19 cellular contexts compared by ENCODE assay signal in genomic region chr16:85191341-85191965, GRCh38.
A peak's percentile ranks its signal among the peaks of the same experiment; 100 is the strongest.
DNase-seq lines count a peak whose midpoint lies in the region; ATAC-seq and TF ChIP-seq lines count a peak whose summit lies in the region.
"Had no signal": no experiment of that assay in that cellular context is flagged by ENCODE, and none has a peak within 500 bp of the region (broad histone marks: within the 10 kb centered on the region; RNA-seq: fewer than 3 reads in every experiment).

No MANE protein-coding gene starts in this region.

- intact Hi-C loops in Right ventricle myocardium superior (cut with DNase I) (no loop called here), PC-9 (cut with micrococcal nuclease; ENCODE audit: unreplicated experiment) (no loop called here)

- no peaks in the 10 kb centered on the region; the same call in 1 of the 2 replicates for H3F3A ChIP-seq in GM23338 (replicated peaks; ENCODE audit: low read depth)
- no peaks in the 10 kb centered on the region; the same call in none of the 2 replicates for H3F3A ChIP-seq in PC-9 (ENCODE audit: insufficient read depth, low read depth)

- H3K9me3 Mint-ChIP-seq in GM23338 (no peaks in the 10 kb centered on the region), glutamatergic neuron (ENCODE audit: unreplicated experiment) (peaks cover 4% of the 10 kb centered on the region)
- H3K9me3 Mint-ChIP-seq: H9, HFFc6 had no signal

- no TSS peak for BruUV-seq in PC-9 (replicated peaks; lab: Mats Ljungman, UMichigan)

- peak; percentile 31 for DNase-seq in Right ventricle myocardium superior
- DNase-seq in right atrium auricular region (ENCODE audit: low spot score): no peak
- DNase-seq in GM23338 (ENCODE audit: low spot score): no peak
- no peak for DNase-seq in SJCRH30
- no peak for DNase-seq in glutamatergic neuron
- no peak for DNase-seq in activated CD8-positive, alpha-beta memory T cell treated with anti-CD3 and anti-CD28 coated beads, Interleukin-2, amount 50 U/mL, for 48 hours
- DNase-seq in PC-9: no peak
- DNase-seq in inferior parietal cortex (ENCODE audit: extremely low spot score): no peak
- DNase-seq: Caco-2; CD4-positive, CD25-positive, alpha-beta regulatory T cell; CD8-positive, alpha-beta T cell; DND-41; H9; HFFc6 had no signal

- H3K4me3 Mint-ChIP-seq in GM23338: no peak overlapping the region
- H3K4me3 Mint-ChIP-seq in glutamatergic neuron (ENCODE audit: unreplicated experiment): no peak overlapping the region
- H3K4me3 Mint-ChIP-seq: B cell; CD4-positive, CD25-positive, alpha-beta regulatory T cell; CD8-positive, alpha-beta T cell; H9; HFFc6 had no signal

- CTCF ChIA-PET in PC-9 (lab: Charles Lee): no interaction called here

- H3K27ac ChIP-seq in right atrium auricular region: no peak overlapping the region
- H3K27ac ChIP-seq in GM23338 (ENCODE audit: low read depth): 0 out of 2 replicates have a peak overlapping the region, but pooled peaks have one; percentile 55
- 0 out of 2 replicates have a peak overlapping the region, but pooled peaks have one; percentile 1 for H3K27ac ChIP-seq in SJCRH30
- no peak overlapping the region for H3K27ac ChIP-seq in PC-9
- H3K27ac ChIP-seq: 22Rv1, BLaER1, C4-2B had no signal

- no peaks in the 10 kb centered on the region for H3K27me3 ChIP-seq in right atrium auricular region
- no peaks in the 10 kb centered on the region for H3K27me3 ChIP-seq in GM23338 (ENCODE audit: insufficient read depth)
- no peaks in the 10 kb centered on the region for H3K27me3 ChIP-seq in SJCRH30
- H3K27me3 ChIP-seq in PC-9 (ENCODE audit: insufficient read depth, low read depth): no peaks in the 10 kb centered on the region
- H3K27me3 ChIP-seq: BLaER1 had no signal

- TF ChIP-seq CTCF in right atrium auricular region (IDR thresholded peaks at IDR 0.05): no peak
- TF ChIP-seq CTCF in GM23338 (conservative IDR thresholded peaks at IDR 0.05; ENCODE audit: low read depth in 2 of 2): no peak
- TF ChIP-seq CTCF in glutamatergic neuron (IDR thresholded peaks at IDR 0.05; ENCODE audit: partially characterized antibody, unreplicated experiment): no peak
- no peak for TF ChIP-seq CTCF in PC-9 (conservative IDR thresholded peaks at IDR 0.05)

- H3K36me3 ChIP-seq in right atrium auricular region: no peaks in the 10 kb centered on the region
- H3K36me3 ChIP-seq in GM23338 (ENCODE audit: insufficient read depth): no peaks in the 10 kb centered on the region
- H3K36me3 ChIP-seq in SJCRH30: peaks cover 11% of the 10 kb centered on the region
- H3K36me3 ChIP-seq in PC-9 (ENCODE audit: low read depth): no peaks in the 10 kb centered on the region
- H3K36me3 ChIP-seq: BLaER1 had no signal

- H3K36me3 Mint-ChIP-seq in GM23338 (ENCODE audit: low read depth): no peaks in the 10 kb centered on the region; the same call in 1 of the 3 replicates
- H3K36me3 Mint-ChIP-seq in glutamatergic neuron (ENCODE audit: unreplicated experiment): peaks cover 7% of the 10 kb centered on the region
- H3K36me3 Mint-ChIP-seq: CD4-positive, CD25-positive, alpha-beta regulatory T cell; CD8-positive, alpha-beta T cell had no signal

- H3K4me2 ChIP-seq in GM23338 (no peak overlapping the region), PC-9 (no peak overlapping the region)
- H3K4me2 ChIP-seq: BLaER1 had no signal

- ATAC-seq in Right ventricle myocardium superior (ENCODE audit: poor library complexity): no peak
- no peak for ATAC-seq in GM23338
- ATAC-seq: CD8-positive, alpha-beta T cell; HCT116 had no signal

- H3K9me2 ChIP-seq in GM23338 (ENCODE audit: insufficient read depth) (no peaks in the 10 kb centered on the region), PC-9 (ENCODE audit: insufficient read depth) (no peaks in the 10 kb centered on the region)

- no peak overlapping the region for H2AFZ ChIP-seq in GM23338
- H2AFZ ChIP-seq in PC-9: no peak overlapping the region

- peaks cover 10% of the 10 kb centered on the region for H3K27me3 Mint-ChIP-seq in GM23338 (ENCODE audit: insufficient read depth, low read depth, poor library complexity)
- peaks cover 11% of the 10 kb centered on the region for H3K27me3 Mint-ChIP-seq in glutamatergic neuron (ENCODE audit: unreplicated experiment)

- POLR2A ChIA-PET in PC-9 (lab: Charles Lee; ENCODE audit: unreplicated experiment): no interaction called here

- H3K9me3 ChIP-seq in right atrium auricular region (peaks cover 0 to 16% of the 10 kb centered on the region in 2 donors), SJCRH30 (replicated peaks) (no peaks in the 10 kb centered on the region), PC-9 (ENCODE audit: insufficient read depth, low read depth) (no peaks in the 10 kb centered on the region)
- H3K9me3 ChIP-seq: Caco-2 had no signal

- peaks cover 0 to 17% of the 10 kb centered on the region in 2 donors for H3K4me1 ChIP-seq in right atrium auricular region
- H3K4me1 ChIP-seq in GM23338 (ENCODE audit: insufficient read depth): peaks cover 17% of the 10 kb centered on the region
- peaks cover 11% of the 10 kb centered on the region for H3K4me1 ChIP-seq in SJCRH30
- no peaks in the 10 kb centered on the region for H3K4me1 ChIP-seq in PC-9 (replicated peaks; ENCODE audit: insufficient read depth)

- H3K27ac Mint-ChIP-seq in GM23338 (peak overlapping the region; percentile 35; the same call in 1 of the 2 replicates), glutamatergic neuron (ENCODE audit: unreplicated experiment) (peak overlapping the region; percentile 43)
- H3K27ac Mint-ChIP-seq: B cell; CD4-positive, CD25-positive, alpha-beta regulatory T cell; CD8-positive, alpha-beta T cell; HFFc6 had no signal

- H3K4me3 ChIP-seq in right atrium auricular region: no peak overlapping the region
- H3K4me3 ChIP-seq in GM23338: no peak overlapping the region
- H3K4me3 ChIP-seq in SJCRH30: no peak overlapping the region
- H3K4me3 ChIP-seq in PC-9: no peak overlapping the region
- H3K4me3 ChIP-seq: BLaER1 had no signal

- H3K79me2 ChIP-seq in GM23338 (replicated peaks; ENCODE audit: insufficient read depth): peaks cover 75% of the 10 kb centered on the region
- H3K79me2 ChIP-seq in PC-9 (ENCODE audit: low read depth): no peaks in the 10 kb centered on the region

- H3K4me1 Mint-ChIP-seq in GM23338 (peaks cover 34% of the 10 kb centered on the region), glutamatergic neuron (ENCODE audit: low read depth, unreplicated experiment) (peaks cover 30% of the 10 kb centered on the region)
- H3K4me1 Mint-ChIP-seq: B cell; CD4-positive, CD25-positive, alpha-beta regulatory T cell had no signal

- peaks cover 6% of the 10 kb centered on the region for H4K20me1 ChIP-seq in GM23338 (replicated peaks; ENCODE audit: insufficient read depth)
- no peaks in the 10 kb centered on the region; the same call in 1 of the 2 replicates for H4K20me1 ChIP-seq in PC-9 (ENCODE audit: insufficient read depth)
- H4K20me1 ChIP-seq: BLaER1 had no signal

TF ChIP-seq in GM23338, 12 proteins besides CTCF, POLR2A, EP300 and RAD21 (continues in another document):
- no peak for TF ChIP-seq CREB1 (CRISPR knock-in tag; IDR thresholded peaks at IDR 0.05; ENCODE audit: low read depth)

Comparison
In these comparisons a context has a peak if more than half of its experiments do, and no peak if none do; other contexts are left out.
1. H3K27ac ChIP-seq: peak in GM23338 (single experiment) and SJCRH30 (single experiment); none in right atrium auricular region (0 of 2) and PC-9 (single experiment).